12 cellular contexts compared by ENCODE assay signal in the genomic region with DNA sequence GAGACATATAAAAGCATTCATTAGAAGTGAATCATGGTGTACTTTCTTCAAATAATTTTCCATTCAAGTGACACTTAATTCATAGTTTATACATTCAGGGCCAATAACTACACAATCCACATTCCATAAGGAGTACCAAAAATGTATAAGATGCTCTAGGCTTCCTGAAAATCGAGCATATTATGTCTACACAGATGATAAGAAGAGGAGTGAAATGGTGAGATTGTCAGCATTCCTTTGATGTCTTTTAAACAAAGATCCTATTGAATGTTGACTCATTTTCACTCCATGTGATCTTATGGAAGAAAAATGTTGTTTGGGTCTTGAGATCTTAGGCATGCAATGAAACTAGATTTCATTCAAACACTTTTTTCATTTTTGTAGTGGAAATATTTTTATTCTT.
DNase-seq lines count a peak whose midpoint lies in the region; TF ChIP-seq lines count a peak whose summit lies in the region.
"Had no signal": no experiment of that assay in that cellular context is flagged by ENCODE, and none has a peak within 500 bp of the region (broad histone marks: within the 10 kb centered on the region; RNA-seq: fewer than 3 reads in every experiment).

No MANE protein-coding gene starts in this region.

- TF ChIP-seq EP300 in ovary (IDR thresholded peaks at IDR 0.05), result no peak

- H3K4me2 ChIP-seq in mammary epithelial cell (ENCODE audit: insufficient read depth, low read depth, low read length), result peak overlapping the region; percentile 48

- H3K4me3 ChIP-seq in ACC112 (ENCODE audit: low read depth, low read length), result peak overlapping the region; percentile 0; the same call in 1 of the 2 replicates
- no peak overlapping the region for H3K4me3 ChIP-seq in mammary epithelial cell (replicated peaks in 1 of 3; ENCODE audit: insufficient read depth in 1 of 3, low read depth in 2 of 3, low read length in 3 of 3)
- no peak overlapping the region for H3K4me3 ChIP-seq in BE2C (ENCODE audit: low read depth, low read length)
- H3K4me3 ChIP-seq in ovary, result no peak overlapping the region
- H3K4me3 ChIP-seq: transverse colon had no signal

- H3K9me3 ChIP-seq in mammary epithelial cell (replicated peaks; ENCODE audit: insufficient read depth, low read length), result no peaks in the 10 kb centered on the region
- H3K9me3 ChIP-seq in BE2C, result no peaks in the 10 kb centered on the region
- no peaks in the 10 kb centered on the region for H3K9me3 ChIP-seq in ovary
- H3K9me3 ChIP-seq: transverse colon had no signal

- no TSS peak for BruUV-seq in mammary epithelial cell (replicated peaks; lab: Mats Ljungman, UMichigan)

- CTCF ChIA-PET in mammary epithelial cell (lab: Charles Lee; ENCODE audit: low non-redundant PET), result no interaction called here

- intact Hi-C loops in mammary epithelial cell (cut with micrococcal nuclease), result no loop called here
- intact Hi-C loops in ovary (cut with DNase I), result no loop called here

- dilution Hi-C loops in mammary epithelial cell (cut with HindIII; ENCODE audit: low sequenced_read_pairs), result no loop called here

- TF ChIP-seq CTCF in mammary epithelial cell (conservative IDR thresholded peaks at IDR 0.05 in 1 of 2, IDR thresholded peaks at IDR 0.05 in 1 of 2; ENCODE audit: extremely low read depth in 1 of 2, insufficient read depth in 1 of 2, low read depth in 1 of 2, low read length in 2 of 2) (no peak), BE2C (IDR thresholded peaks at IDR 0.05; ENCODE audit: low read depth, low read length) (no peak), ovary (IDR thresholded peaks at IDR 0.05) (no peak)

- TF ChIP-seq POLR2A in ovary (IDR thresholded peaks at IDR 0.05), result no peak

- H3K4me1 ChIP-seq in ACC112 (ENCODE audit: control insufficient read depth, insufficient read depth, low read length, unreplicated experiment) (peaks cover 24% of the 10 kb centered on the region), mammary epithelial cell (ENCODE audit: insufficient read depth, low read length) (peaks cover 11% of the 10 kb centered on the region), BE2C (no peaks in the 10 kb centered on the region), ovary (ENCODE audit: insufficient read depth) (no peaks in the 10 kb centered on the region)
- H3K4me1 ChIP-seq: transverse colon had no signal

- no peak overlapping the region for H3K9ac ChIP-seq in mammary epithelial cell (ENCODE audit: insufficient read depth, low read length)

- no peaks in the 10 kb centered on the region for H3K36me3 ChIP-seq in ACC112 (ENCODE audit: insufficient read depth, low read length)
- no peaks in the 10 kb centered on the region for H3K36me3 ChIP-seq in mammary epithelial cell (ENCODE audit: insufficient read depth, low read length)
- no peaks in the 10 kb centered on the region for H3K36me3 ChIP-seq in BE2C
- no peaks in the 10 kb centered on the region for H3K36me3 ChIP-seq in ovary
- H3K36me3 ChIP-seq: transverse colon had no signal

- no peaks in the 10 kb centered on the region for H4K20me1 ChIP-seq in mammary epithelial cell (ENCODE audit: insufficient read depth, low read length)

- DNase-seq in HT1080 (ENCODE audit: low read depth), result peak; percentile 85
- peak; percentile 73 for DNase-seq in mammary epithelial cell
- peak; percentile 73 for DNase-seq in kidney glomerular epithelial cell (lab: John Stamatoyannopoulos, UW)
- DNase-seq in stimulated activated CD4-positive, alpha-beta T cell treated with anti-CD3 and anti-CD28 coated beads, Interleukin-12 subunit alpha, Interleukin-12 subunit beta, amount 100 ng/mL, for 4 hours, result no peak
- DNase-seq in BE2C, result no peak
- no peak for DNase-seq in ovary
- DNase-seq in NCI-H1436 (lab: John Stamatoyannopoulos, UW), result no peak
- DNase-seq: amygdala, NCI-H446 treated with DMSO at 0.1 percent for 48 hours, SHP77 treated with DMSO at 0.1 percent for 48 hours, transverse colon had no signal

- H2AFZ ChIP-seq in ACC112 (ENCODE audit: low read length, unreplicated experiment) (peak overlapping the region; percentile 26), mammary epithelial cell (ENCODE audit: low read depth, low read length) (no peak overlapping the region)

- H3K79me2 ChIP-seq in ACC112 (ENCODE audit: control insufficient read depth, insufficient read depth, low read length, unreplicated experiment) (no peaks in the 10 kb centered on the region), mammary epithelial cell (ENCODE audit: insufficient read depth, low read length) (no peaks in the 10 kb centered on the region)

- H3K27ac ChIP-seq in ACC112 (ENCODE audit: low read depth, low read length), result peak overlapping the region; percentile 85
- peak overlapping the region; percentile 26 for H3K27ac ChIP-seq in mammary epithelial cell (ENCODE audit: insufficient read depth, low read depth, low read length)
- H3K27ac ChIP-seq in ovary, result no peak overlapping the region
- H3K27ac ChIP-seq: transverse colon had no signal

- 0% methylated on average over 1 of the region's 1 CpG for WGBS in mammary epithelial cell (ENCODE audit: low coverage, missing lambda C conversion rate)
- 0 to 12% (median 1%) methylated on average over 1 of the region's 1 CpG for WGBS in ovary, 3 donors

- in situ Hi-C loops in mammary epithelial cell (cut with MboI; ENCODE audit: low sequenced_read_pairs in 2 of 2), result loop anchor here (10.0 to 25.0 kb wide), 2 partner anchors 161 to 164 kb away; no protein-coding TSS in a partner anchor

- no peaks in the 10 kb centered on the region for H3K27me3 ChIP-seq in ACC112 (ENCODE audit: insufficient read depth, low read length)
- H3K27me3 ChIP-seq in mammary epithelial cell (ENCODE audit: insufficient read depth, low read length), result no peaks in the 10 kb centered on the region
- H3K27me3 ChIP-seq in BE2C, result no peaks in the 10 kb centered on the region
- H3K27me3 ChIP-seq in ovary, result no peaks in the 10 kb centered on the region
- H3K27me3 ChIP-seq: transverse colon had no signal

Comparison
In these comparisons a context has a peak if more than half of its experiments do, and no peak if none do; other contexts are left out.
1. H3K27ac ChIP-seq: peak in ACC112 (single experiment) and mammary epithelial cell (single experiment); none in ovary (0 of 2).
2. DNase-seq: peak in HT1080 (single experiment), mammary epithelial cell (single experiment) and kidney glomerular epithelial cell (single experiment); none in stimulated activated CD4-positive, alpha-beta T cell treated with anti-CD3 and anti-CD28 coated beads, Interleukin-12 subunit alpha, Interleukin-12 subunit beta, amount 100 ng/mL, for 4 hours (single experiment), BE2C (single experiment), ovary (0 of 5) and NCI-H1436 (single experiment).